In the genomic region with DNA sequence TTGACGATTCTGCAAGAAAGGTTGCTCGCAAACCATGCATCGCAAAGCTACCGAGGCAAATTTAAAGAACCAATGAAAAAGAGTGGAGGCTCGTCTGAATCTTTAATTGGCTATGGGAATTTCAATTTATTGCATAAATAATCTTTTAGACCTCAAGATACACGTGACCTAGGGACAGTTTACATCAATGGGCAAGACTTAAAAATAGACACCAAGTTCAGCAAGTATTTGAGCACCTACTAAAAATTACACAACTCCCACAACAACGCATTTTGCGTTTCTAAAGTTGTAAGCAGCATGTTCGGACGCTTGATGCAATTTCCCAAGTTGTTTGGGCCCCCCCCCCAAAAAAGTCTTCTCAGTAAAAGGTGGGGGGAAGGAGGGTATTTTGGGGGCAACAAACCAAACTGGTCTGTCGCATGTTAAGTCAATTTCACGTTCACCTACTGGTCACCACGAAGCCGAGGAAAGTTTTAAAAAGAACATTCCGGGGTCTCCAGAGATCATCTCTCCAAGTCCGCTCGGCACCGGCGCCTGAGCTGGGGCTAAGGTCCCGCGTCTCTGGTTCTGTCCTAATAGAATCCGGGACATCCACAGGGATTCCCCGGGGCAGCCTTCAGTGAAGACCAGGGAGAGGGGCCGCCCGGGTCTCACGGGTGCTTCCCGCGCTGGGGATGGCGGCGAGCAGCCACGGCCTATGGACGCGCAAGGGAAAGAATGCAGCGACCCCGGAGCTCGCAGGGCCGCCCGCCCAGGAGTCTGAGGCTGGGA, we compare ENCODE assay signal across 8 cellular contexts. TPM values are rescaled to one million over a fixed set of nuclear protein-coding genes. Genes with fewer than 3 reads are reported as not detected.
DNase-seq lines count a peak whose midpoint lies in the region; ATAC-seq, FAIRE-seq and TF ChIP-seq lines count a peak whose summit lies in the region.

No MANE protein-coding gene starts in this region.

- WGBS in A549 (ENCODE audit: missing lambda C conversion rate), result 1% methylated on average over 37 of the region's 38 CpGs

- peak overlapping the region; percentile 87 for H3K4me2 ChIP-seq in A549

- H3K9me3 Mint-ChIP-seq in activated CD4-positive, alpha-beta T cell treated with anti-CD3 and anti-CD28 coated beads, Interleukin-2, amount 10 ng/mL, durations not matched to agents 7 days and 5 days, result peaks cover 5% of the 10 kb centered on the region
- H3K9me3 Mint-ChIP-seq in osteocyte (ENCODE audit: unreplicated experiment), result no peaks in the 10 kb centered on the region

- CTCF ChIA-PET in A549 (lab: Yijun Ruan, JAX), result interaction anchor here (0.9 to 2.2 kb wide), 4 partner anchors 10 to 32 kb away, joined by 3 to 9 read pairs (median 4); no protein-coding TSS in a partner anchor
- CTCF ChIA-PET in activated CD4-positive, alpha-beta T cell treated with anti-CD3 and anti-CD28 coated beads, Interleukin-2, amount 10 ng/mL, durations not matched to agents 7 days and 5 days (lab: Charles Lee), result interaction anchor here (0.6 to 3.5 kb wide), 7 partner anchors 9 to 643 kb away, joined by 3 to 31 read pairs (median 5); a partner anchor contains a TSS

- H3K9me3 ChIP-seq in A549, result no peaks in the 10 kb centered on the region

- peak; percentile 0 to 25; a peak in 4 of 6 replicates for ATAC-seq in A549
- peak; percentile 1 for ATAC-seq in GM18867 (IDR thresholded peaks at IDR 0.05; ENCODE audit: unreplicated experiment)

- no peak for TF ChIP-seq RAD21 in A549 (conservative IDR thresholded peaks at IDR 0.05 in 1 of 2, IDR thresholded peaks at IDR 0.05 in 1 of 2)

- no peaks in the 10 kb centered on the region for H3K27me3 Mint-ChIP-seq in activated CD4-positive, alpha-beta T cell treated with anti-CD3 and anti-CD28 coated beads, Interleukin-2, amount 10 ng/mL, durations not matched to agents 7 days and 5 days
- H3K27me3 Mint-ChIP-seq in osteocyte (ENCODE audit: unreplicated experiment), result no peaks in the 10 kb centered on the region

- peaks cover 78% of the 10 kb centered on the region for H3K36me3 Mint-ChIP-seq in activated CD4-positive, alpha-beta T cell treated with anti-CD3 and anti-CD28 coated beads, Interleukin-2, amount 10 ng/mL, durations not matched to agents 7 days and 5 days (ENCODE audit: low read depth)
- H3K36me3 Mint-ChIP-seq in osteocyte (ENCODE audit: unreplicated experiment), result peaks cover 18% of the 10 kb centered on the region

- H3K4me3 ChIP-seq in A549 (peak overlapping the region; percentile 79), fibroblast of the aortic adventitia (ENCODE audit: low read depth, low read length) (peak overlapping the region; percentile 87)

- TF ChIP-seq CTCF in A549 (IDR thresholded peaks at IDR 0.05), result no peak
- no peak for TF ChIP-seq CTCF in fibroblast of the aortic adventitia (IDR thresholded peaks at IDR 0.05; ENCODE audit: insufficient read depth, low read length)
- no peak for TF ChIP-seq CTCF in osteocyte (IDR thresholded peaks at IDR 0.05)

- no peak for TF ChIP-seq EP300 in A549 (IDR thresholded peaks at IDR 0.05)

- peak overlapping the region; percentile 99 for H3K4me3 Mint-ChIP-seq in activated CD4-positive, alpha-beta T cell treated with anti-CD3 and anti-CD28 coated beads, Interleukin-2, amount 10 ng/mL, durations not matched to agents 7 days and 5 days
- peak overlapping the region; percentile 81 for H3K4me3 Mint-ChIP-seq in osteocyte (ENCODE audit: unreplicated experiment)

- POLR2A ChIA-PET in A549 (lab: Yijun Ruan, JAX), result interaction anchor here (1.0 to 1.6 kb wide), 3 partner anchors 285 to 437 kb away, joined by 3 to 6 read pairs (median 5); a partner anchor contains a TSS
- POLR2A ChIA-PET in activated CD4-positive, alpha-beta T cell treated with anti-CD3 and anti-CD28 coated beads, Interleukin-2, amount 10 ng/mL, durations not matched to agents 7 days and 5 days (lab: Charles Lee), result interaction anchor here (1.1 to 1.3 kb wide), 2 partner anchors 25 to 51 kb away, joined by 3 to 4 read pairs; no protein-coding TSS in a partner anchor

- TF ChIP-seq POLR2A in A549 (IDR thresholded peaks at IDR 0.05; ENCODE audit: low read length), result no peak

- peak overlapping the region; percentile 95 for H3K27ac Mint-ChIP-seq in activated CD4-positive, alpha-beta T cell treated with anti-CD3 and anti-CD28 coated beads, Interleukin-2, amount 10 ng/mL, durations not matched to agents 7 days and 5 days
- peak overlapping the region; percentile 83 for H3K27ac Mint-ChIP-seq in osteocyte (ENCODE audit: unreplicated experiment)

- DNase-seq in A549 (ENCODE audit: low read depth in 1 of 2, low spot score in 1 of 2) (peak in 1 of 2 experiments; percentile 43), HuH-7.5 (ENCODE audit: low spot score) (peak; percentile 45), fibroblast of the aortic adventitia (ENCODE audit: low read depth) (peak; percentile 66), osteocyte (ENCODE audit: extremely low spot score, unreplicated experiment) (no peak), urothelium cell line (ENCODE audit: low spot score) (no peak), NCI-H2107 treated with DMSO at 0.1 percent for 48 hours (lab: John Stamatoyannopoulos, UW; ENCODE audit: unreplicated experiment) (no peak)
- DNase-seq in activated CD4-positive, alpha-beta T cell treated with anti-CD3 and anti-CD28 coated beads, Interleukin-2, amount 10 ng/mL, durations not matched to agents 7 days and 5 days, result no peak

- peak overlapping the region; percentile 96 to 97 for H3K27ac ChIP-seq in A549

- FAIRE-seq in A549 (lab: Jason Lieb, UNC) (no peak), urothelium cell line (lab: Jason Lieb, UNC) (no peak)

- peaks cover 57% of the 10 kb centered on the region for H3K4me1 ChIP-seq in A549

- H3K4me1 Mint-ChIP-seq in activated CD4-positive, alpha-beta T cell treated with anti-CD3 and anti-CD28 coated beads, Interleukin-2, amount 10 ng/mL, durations not matched to agents 7 days and 5 days, result peaks cover 54% of the 10 kb centered on the region
- peaks cover 70% of the 10 kb centered on the region for H3K4me1 Mint-ChIP-seq in osteocyte (ENCODE audit: unreplicated experiment)

TF ChIP-seq in A549, 52 proteins besides CTCF, POLR2A, EP300 and RAD21:
- TF ChIP-seq JUN (IDR thresholded peaks at IDR 0.05) (no peak), NPAS2 (CRISPR knock-in tag; IDR thresholded peaks at IDR 0.05; ENCODE audit: borderline replicate concordance) (no peak), KDM5A (IDR thresholded peaks at IDR 0.05) (no peak), HOXB13 (CRISPR knock-in tag; IDR thresholded peaks at IDR 0.05; ENCODE audit: low read depth) (0 out of 2 replicates have a peak, but pooled peaks have one; percentile 34), CHD2 (IDR thresholded peaks at IDR 0.05; ENCODE audit: low read length, partially characterized antibody) (no peak)
- TF ChIP-seq, protein P1, sequence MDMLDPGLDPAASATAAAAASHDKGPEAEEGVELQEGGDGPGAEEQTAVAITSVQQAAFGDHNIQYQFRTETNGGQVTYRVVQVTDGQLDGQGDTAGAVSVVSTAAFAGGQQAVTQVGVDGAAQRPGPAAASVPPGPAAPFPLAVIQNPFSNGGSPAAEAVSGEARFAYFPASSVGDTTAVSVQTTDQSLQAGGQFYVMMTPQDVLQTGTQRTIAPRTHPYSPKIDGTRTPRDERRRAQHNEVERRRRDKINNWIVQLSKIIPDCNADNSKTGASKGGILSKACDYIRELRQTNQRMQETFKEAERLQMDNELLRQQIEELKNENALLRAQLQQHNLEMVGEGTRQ (IDR thresholded peaks at IDR 0.05), result peak; percentile 51

RNA-seq across cellular contexts. Expression of a gene that starts 0.8 kb away (rescaled TPM):
- 275 and 342 TPM in 2 replicates for polyA plus RNA-seq in A549 (2011; rRNA removed)
- polyA plus RNA-seq in A549 (2012; cell fraction: cytosol; rRNA removed), result 210 and 229 TPM in 2 replicates
- polyA plus RNA-seq in A549 (2012; cell fraction: nucleus; rRNA removed), result 367 and 371 TPM in 2 replicates
- 225 to 250 TPM (median 240 TPM) in 3 replicates for polyA plus RNA-seq in A549 (2017; fragmentation: RNase III; extraction: RNeasy Plus Mini Kit Qiagen cat#74134 plus additional on column Dnase treatment)
- 132 and 152 TPM in 2 replicates for polyA minus RNA-seq in A549 (2011; rRNA and poly(A)+ RNA removed)
- 100 to 1,000 TPM; 149 to 166 TPM for total RNA-seq in activated CD4-positive, alpha-beta T cell treated with anti-CD3 and anti-CD28 coated beads, Interleukin-2, amount 10 ng/mL, durations not matched to agents 7 days and 5 days
- 99.7 and 147 TPM in 2 replicates for total RNA-seq in fibroblast of the aortic adventitia (ENCODE audit: low replicate concordance)
- total RNA-seq in osteocyte, result 140 and 147 TPM in 2 replicates

RNA-seq across cellular contexts. Expression of a gene that starts 1.0 kb away (rescaled TPM):
- polyA plus RNA-seq in A549 (2011; rRNA removed) (41.8 and 47.9 TPM in 2 replicates), A549 (2017; fragmentation: RNase III; extraction: RNeasy Plus Mini Kit Qiagen cat#74134 plus additional on column Dnase treatment) (46.6 to 49.7 TPM (median 46.9 TPM) in 3 replicates)
- polyA plus RNA-seq in A549 (2012; cell fraction: cytosol; rRNA removed), result 13.0 and 14.1 TPM in 2 replicates
- polyA plus RNA-seq in A549 (2012; cell fraction: nucleus; rRNA removed), result 14.4 and 21.3 TPM in 2 replicates
- polyA minus RNA-seq in A549 (2011; rRNA and poly(A)+ RNA removed), result 26.2 and 26.5 TPM in 2 replicates
- 10 to 100 TPM; 36.8 to 41.5 TPM for total RNA-seq in activated CD4-positive, alpha-beta T cell treated with anti-CD3 and anti-CD28 coated beads, Interleukin-2, amount 10 ng/mL, durations not matched to agents 7 days and 5 days
- total RNA-seq in fibroblast of the aortic adventitia (ENCODE audit: low replicate concordance) (6.3 and 18.6 TPM in 2 replicates), osteocyte (38.5 and 40.5 TPM in 2 replicates)

Comparison
In these comparisons a context has a peak if more than half of its experiments do, and no peak if none do; other contexts are left out.
1. DNase-seq: peak in HuH-7.5 (single experiment) and fibroblast of the aortic adventitia (single experiment); none in activated CD4-positive, alpha-beta T cell treated with anti-CD3 and anti-CD28 coated beads, Interleukin-2, amount 10 ng/mL, durations not matched to agents 7 days and 5 days (single experiment), osteocyte (single experiment), urothelium cell line (single experiment) and NCI-H2107 treated with DMSO at 0.1 percent for 48 hours (single experiment).